ENCODE assay signal across 16 cellular contexts in genomic region chr3:194876403-194877165, GRCh38.
"Had no signal": no experiment of that assay in that cellular context is flagged by ENCODE, and none has a peak within 500 bp of the region (broad histone marks: within the 10 kb centered on the region; RNA-seq: fewer than 3 reads in every experiment).

No MANE protein-coding gene starts in this region.

- FAIRE-seq: endothelial cell of umbilical vein, pancreas, TTC549 had no signal

- DNase-seq: activated CD4-positive, alpha-beta T cell treated with anti-CD3 and anti-CD28 coated beads, Interleukin-2, amount 10 ng/mL, durations not matched to agents 7 days and 5 days; activated CD4-positive, CD25-positive, alpha-beta regulatory T cell; activated effector memory CD4-positive, alpha-beta T cell treated with anti-CD3 and anti-CD28 coated beads, Interleukin-2, amount 50 U/mL, for 16 hours; activated T-cell treated with anti-CD3 and anti-CD28 coated beads, Interleukin-2, amount 50 U/mL, for 4 hours; dorsolateral prefrontal cortex; gastrocnemius medialis; hippocampal formation; pancreas; retina; SIG-M5; stimulated activated CD4-positive, alpha-beta T cell treated with anti-CD3 and anti-CD28 coated beads, Interleukin-1b, Interleukin-23, amount 100 ng/mL, for 48 hours; stimulated activated naive CD4-positive, alpha-beta T cell; T-helper 17 cell had no signal

- H3K9me3 ChIP-seq: gastrocnemius medialis, pancreas, upper lobe of left lung had no signal

- ATAC-seq: activated T-cell treated with anti-CD3 and anti-CD28 coated beads, Interleukin-2, amount 50 U/mL, for 4 hours; T-helper 17 cell had no signal

- H3K27ac ChIP-seq: dorsolateral prefrontal cortex, pancreas, upper lobe of left lung had no signal

- H3K36me3 ChIP-seq: gastrocnemius medialis, pancreas, upper lobe of left lung had no signal

- H3K27me3 ChIP-seq: gastrocnemius medialis, pancreas, upper lobe of left lung had no signal

- H3K4me3 ChIP-seq: dorsolateral prefrontal cortex, gastrocnemius medialis, pancreas, upper lobe of left lung had no signal
